Comparison of ENCODE assay signal across 15 cellular contexts in genomic region chr15:101453123-101454120, GRCh38.
"Had no signal": no experiment of that assay in that cellular context is flagged by ENCODE, and none has a peak within 500 bp of the region (broad histone marks: within the 10 kb centered on the region; RNA-seq: fewer than 3 reads in every experiment).

No MANE protein-coding gene starts in this region.

- FAIRE-seq: keratinocyte had no signal

- H3K4me1 ChIP-seq: tibial artery had no signal

- DNase-seq: activated B cell treated with CpG ODN at 0.5 μM for 24 hours; activated CD4-positive, alpha-beta T cell treated with anti-CD3 and anti-CD28 coated beads, Interleukin-2, amount 10 ng/mL, durations not matched to agents 24 days and 14 days; activated CD8-positive, alpha-beta memory T cell treated with anti-CD3 and anti-CD28 coated beads for 24 hours; amniotic stem cell; cerebellar nuclear complex; esophagus squamous epithelium; foreskin fibroblast; heart left ventricle; ovary; T-helper 17 cell; tibial artery had no signal

- H3K9me3 Mint-ChIP-seq: activated B cell treated with CpG ODN at 0.5 μM for 24 hours; activated CD4-positive, alpha-beta T cell treated with anti-CD3 and anti-CD28 coated beads, Interleukin-2, amount 10 ng/mL, durations not matched to agents 24 days and 14 days; activated naive CD4-positive, alpha-beta T cell treated with anti-CD3 and anti-CD28 coated beads, Interleukin-2, amount 50 U/mL, for 24 hours had no signal

- H3K27me3 Mint-ChIP-seq: activated CD4-positive, alpha-beta T cell treated with anti-CD3 and anti-CD28 coated beads, Interleukin-2, amount 10 ng/mL, durations not matched to agents 24 days and 14 days had no signal

- H3K27ac ChIP-seq: tibial artery, vagina had no signal

- H3K36me3 Mint-ChIP-seq: activated naive CD4-positive, alpha-beta T cell treated with anti-CD3 and anti-CD28 coated beads, Interleukin-2, amount 50 U/mL, for 24 hours; brain had no signal

- H3K4me3 Mint-ChIP-seq: activated B cell treated with CpG ODN at 0.5 μM for 24 hours; activated CD4-positive, alpha-beta T cell treated with anti-CD3 and anti-CD28 coated beads, Interleukin-2, amount 10 ng/mL, durations not matched to agents 24 days and 14 days; activated naive CD4-positive, alpha-beta T cell treated with anti-CD3 and anti-CD28 coated beads, Interleukin-2, amount 50 U/mL, for 24 hours; T-helper 17 cell had no signal

- H3K4me3 ChIP-seq: esophagus squamous epithelium, heart left ventricle, ovary, tibial artery, vagina had no signal

- H3K9me3 ChIP-seq: esophagus squamous epithelium, heart left ventricle, ovary, tibial artery, vagina had no signal

- H3K36me3 ChIP-seq: esophagus squamous epithelium, heart left ventricle, ovary, tibial artery, vagina had no signal

- H3K27ac Mint-ChIP-seq: activated B cell treated with CpG ODN at 0.5 μM for 24 hours; activated CD4-positive, alpha-beta T cell treated with anti-CD3 and anti-CD28 coated beads, Interleukin-2, amount 10 ng/mL, durations not matched to agents 24 days and 14 days; activated naive CD4-positive, alpha-beta T cell treated with anti-CD3 and anti-CD28 coated beads, Interleukin-2, amount 50 U/mL, for 24 hours; T-helper 17 cell had no signal

- H3K4me1 Mint-ChIP-seq: activated naive CD4-positive, alpha-beta T cell treated with anti-CD3 and anti-CD28 coated beads, Interleukin-2, amount 50 U/mL, for 24 hours had no signal

- H3K27me3 ChIP-seq: heart left ventricle, ovary, vagina had no signal

- ATAC-seq: heart left ventricle, T-helper 17 cell had no signal
